In genomic region chr4:112321768-112322684, GRCh38 we compare ENCODE assay signal across 8 cellular contexts. TPM values are rescaled to one million over a fixed set of nuclear protein-coding genes. Genes with fewer than 3 reads are reported as not detected.
DNase-seq lines count a peak whose midpoint lies in the region; ATAC-seq and TF ChIP-seq lines count a peak whose summit lies in the region.

No MANE protein-coding gene starts in this region.

- no peaks in the 10 kb centered on the region for H3K27me3 Mint-ChIP-seq in T-helper 17 cell

- H3K27me3 ChIP-seq in GM06990 (replicated peaks; ENCODE audit: control insufficient read depth, insufficient read depth, low read length) (no peaks in the 10 kb centered on the region), Loucy (ENCODE audit: insufficient read depth, low read length, poor library complexity, severe bottlenecking) (no peaks in the 10 kb centered on the region), hepatocyte (no peaks in the 10 kb centered on the region)

- no peaks in the 10 kb centered on the region for H3K9me2 ChIP-seq in Loucy (replicated peaks; ENCODE audit: low read depth, low read length)
- H3K9me2 ChIP-seq in hepatocyte (replicated peaks; ENCODE audit: insufficient read depth) = no peaks in the 10 kb centered on the region

- DNase-seq in GM06990 (ENCODE audit: extremely low read depth, insufficient read length) (peak; percentile 43), T-helper 17 cell (peak; percentile 50 to 77 (median 60)), amniotic stem cell (lab: John Stamatoyannopoulos, UW) (peak; percentile 1), hepatocyte (ENCODE audit: low spot score) (peak; percentile 81), smooth muscle cell of the brain vasculature (ENCODE audit: low read depth, low spot score) (peak; percentile 43)

- H3K79me2 ChIP-seq in Loucy (ENCODE audit: insufficient read depth, low read length) = no peaks in the 10 kb centered on the region
- no peaks in the 10 kb centered on the region for H3K79me2 ChIP-seq in hepatocyte

- H3K9ac ChIP-seq in Loucy (ENCODE audit: low read depth, low read length, poor library complexity, severe bottlenecking) = no peak overlapping the region

- H3K4me3 ChIP-seq in GM06990 (replicated peaks; ENCODE audit: low read depth, low read length) = no peak overlapping the region
- H3K4me3 ChIP-seq in Loucy (ENCODE audit: low read length, poor library complexity, severe bottlenecking) = no peak overlapping the region
- H3K4me3 ChIP-seq in hepatocyte = no peak overlapping the region

- H3K36me3 ChIP-seq in GM06990 (ENCODE audit: control insufficient read depth, insufficient read depth, low read length) = no peaks in the 10 kb centered on the region; the same call in 1 of the 2 replicates
- peaks cover 7% of the 10 kb centered on the region; the same call in 1 of the 2 replicates for H3K36me3 ChIP-seq in Loucy (ENCODE audit: insufficient read depth, low read length)
- no peaks in the 10 kb centered on the region for H3K36me3 ChIP-seq in hepatocyte (replicated peaks; ENCODE audit: insufficient read depth, low read depth)

- no peaks in the 10 kb centered on the region for H4K20me1 ChIP-seq in Loucy (ENCODE audit: insufficient read depth, low read length, poor library complexity, severe bottlenecking)
- H4K20me1 ChIP-seq in hepatocyte (ENCODE audit: insufficient read depth, poor library complexity, severe bottlenecking) = no peaks in the 10 kb centered on the region

- peak overlapping the region; percentile 41 for H3K4me3 Mint-ChIP-seq in T-helper 17 cell

- WGBS in hepatocyte (ENCODE audit: low lambda C conversion rate, missing lambda C conversion rate) = 26% methylated on average over 4 of the region's 4 CpGs

- no peak overlapping the region for H3K4me2 ChIP-seq in Loucy (ENCODE audit: low read depth, low read length, poor library complexity, severe bottlenecking)
- H3K4me2 ChIP-seq in hepatocyte = no peak overlapping the region

- H3K4me1 Mint-ChIP-seq in T-helper 17 cell = peaks cover 15% of the 10 kb centered on the region

- H3K27ac Mint-ChIP-seq in T-helper 17 cell = peak overlapping the region; percentile 72

- H2AFZ ChIP-seq in Loucy (ENCODE audit: low read length) (no peak overlapping the region), hepatocyte (no peak overlapping the region)

- H3K27ac ChIP-seq in hepatocyte = no peak overlapping the region

- H3K4me1 ChIP-seq in Loucy (ENCODE audit: insufficient read depth, low read length, poor library complexity, severe bottlenecking) (peaks cover 16% of the 10 kb centered on the region), hepatocyte (ENCODE audit: insufficient read depth) (no peaks in the 10 kb centered on the region)

- peaks cover 6% of the 10 kb centered on the region for H3K36me3 Mint-ChIP-seq in T-helper 17 cell (ENCODE audit: low read depth)

- TF ChIP-seq CTCF in GM06990 (IDR thresholded peaks at IDR 0.05; ENCODE audit: insufficient read depth, low read length, poor library complexity, severe bottlenecking) (peak; percentile 80), Loucy (conservative IDR thresholded peaks at IDR 0.05; ENCODE audit: low read length) (peak; percentile 96), hepatocyte (IDR thresholded peaks at IDR 0.05; ENCODE audit: poor library complexity) (peak; percentile 88)

- no peaks in the 10 kb centered on the region for H3F3A ChIP-seq in Loucy (ENCODE audit: low read depth)

- H3K9me3 ChIP-seq in Loucy (ENCODE audit: insufficient read depth, low read depth, low read length) (no peaks in the 10 kb centered on the region), T-helper 17 cell (ENCODE audit: control insufficient read depth, low read length, poor library complexity, severe bottlenecking) (no peaks in the 10 kb centered on the region), hepatocyte (ENCODE audit: low read depth) (no peaks in the 10 kb centered on the region)

- peak; percentile 93 for ATAC-seq in T-helper 17 cell
- ATAC-seq in HG02884 (IDR thresholded peaks at IDR 0.05; ENCODE audit: unreplicated experiment) = no peak
- ATAC-seq in HG03196 (IDR thresholded peaks at IDR 0.05; ENCODE audit: unreplicated experiment) = no peak

RNA-seq across cellular contexts. Expression of gene ALPK1, which starts 24.9 kb away (rescaled TPM):
- 10 to 100 TPM in 1 of 2 donors, 1 to 10 TPM in 1; 7.1 to 18.2 TPM for total RNA-seq in T-helper 17 cell
- total RNA-seq in hepatocyte = 14.8 and 16.6 TPM in 2 replicates
- polyA plus RNA-seq in hepatocyte = 6.2 and 7.1 TPM in 2 replicates

RNA-seq across cellular contexts. Expression of gene TIFA, which starts 36.3 kb away (rescaled TPM):
- total RNA-seq in T-helper 17 cell (10 to 100 TPM; 38.4 to 98.7 TPM), hepatocyte (20.2 and 21.7 TPM in 2 replicates)
- polyA plus RNA-seq in hepatocyte = 16.5 and 18.3 TPM in 2 replicates

Comparison
In these comparisons a context has a peak if more than half of its experiments do, and no peak if none do; other contexts are left out.
1. DNase-seq: peak in every context shown above with its lines; median percentile 81 in hepatocyte; 60 in T-helper 17 cell; 43 in GM06990; 43 in smooth muscle cell of the brain vasculature; 1 in amniotic stem cell.